8 cellular contexts compared by ENCODE assay signal in the genomic region with DNA sequence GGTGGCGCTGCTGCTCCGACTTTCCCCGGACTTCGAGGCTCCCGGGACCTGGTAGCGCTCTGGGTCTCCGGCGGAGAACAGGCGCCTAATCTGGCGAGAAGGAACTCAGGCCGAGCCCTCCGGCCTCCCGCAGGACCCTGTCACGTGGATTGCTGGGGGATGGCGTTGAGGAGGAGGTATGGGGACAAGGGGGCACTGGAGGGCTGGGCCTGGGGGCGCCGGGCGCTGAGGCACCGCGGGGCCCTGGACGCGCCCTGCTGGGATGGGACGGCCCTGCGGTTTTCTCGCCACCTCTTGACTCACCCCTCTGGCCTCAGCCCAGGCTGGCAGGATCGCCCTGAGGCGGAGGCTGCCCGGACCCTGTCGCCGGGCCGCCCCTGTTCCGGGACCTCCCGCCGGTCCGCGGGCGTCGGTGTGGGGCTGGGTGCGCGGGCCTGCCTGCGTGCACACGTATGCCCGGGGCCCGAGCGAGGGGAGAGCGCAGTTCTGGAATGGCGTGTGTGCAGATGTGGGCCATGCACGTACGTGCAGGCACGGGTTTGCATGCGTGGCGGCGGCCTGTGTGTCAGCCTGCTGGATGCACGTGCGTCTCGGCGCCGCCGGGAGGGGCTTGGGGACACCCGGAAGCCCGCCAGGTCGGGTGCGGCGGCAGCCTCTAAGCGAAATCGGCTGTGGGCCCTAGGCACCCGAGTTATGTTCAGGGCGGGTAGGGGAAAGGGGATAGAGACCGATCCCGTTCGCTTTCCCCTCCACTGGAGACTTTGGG. TPM values are rescaled to one million over a fixed set of nuclear protein-coding genes. Genes with fewer than 3 reads are reported as not detected.
DNase-seq lines count a peak whose midpoint lies in the region; ATAC-seq and TF ChIP-seq lines count a peak whose summit lies in the region.

No MANE protein-coding gene starts in this region.

- H3K4ac ChIP-seq in mesendoderm (ENCODE audit: low read depth, low read length) = peak overlapping the region; percentile 25

- peaks cover 46% of the 10 kb centered on the region for H3K4me1 Mint-ChIP-seq in activated CD8-positive, alpha-beta T cell treated with anti-CD3 and anti-CD28 coated beads for 36 hours (ENCODE audit: low read depth)

- H3K36me3 ChIP-seq in mesendoderm (ENCODE audit: control insufficient read depth, insufficient read depth, low read length) = peaks cover 4% of the 10 kb centered on the region

- no peaks in the 10 kb centered on the region for H3K27me3 ChIP-seq in mesendoderm (ENCODE audit: insufficient read depth, low read length, poor library complexity)

- peak overlapping the region; percentile 62 for H3K18ac ChIP-seq in mesendoderm (ENCODE audit: low read length)

- H3K9me3 Mint-ChIP-seq in activated CD8-positive, alpha-beta T cell treated with anti-CD3 and anti-CD28 coated beads for 36 hours = no peaks in the 10 kb centered on the region

- no peak overlapping the region for H2BK5ac ChIP-seq in mesendoderm (ENCODE audit: low read length)

- CTCF ChIA-PET in activated CD8-positive, alpha-beta T cell treated with anti-CD3 and anti-CD28 coated beads for 36 hours (lab: Charles Lee) = interaction anchor here (0.7 to 4.9 kb wide), 14 partner anchors 11 to 414 kb away, joined by 3 to 89 read pairs (median 8); partner anchors contain the start of genes PPCDC and SCAMP5

- H2AK5ac ChIP-seq in mesendoderm (ENCODE audit: low read length) = no peak overlapping the region

- no peak overlapping the region for H4K8ac ChIP-seq in mesendoderm (ENCODE audit: low read depth, low read length)

- H3K79me1 ChIP-seq in mesendoderm (ENCODE audit: low read length) = peaks cover 10% of the 10 kb centered on the region

- POLR2A ChIA-PET in activated CD8-positive, alpha-beta T cell treated with anti-CD3 and anti-CD28 coated beads for 36 hours (lab: Charles Lee) = interaction anchor here (0.6 to 2.9 kb wide), 13 partner anchors 9 to 264 kb away, joined by 3 to 24 read pairs (median 4); partner anchors contain the start of genes COX5A and PPCDC

- peak overlapping the region; percentile 92 for H3K4me3 Mint-ChIP-seq in activated CD8-positive, alpha-beta T cell treated with anti-CD3 and anti-CD28 coated beads for 36 hours

- peak overlapping the region; percentile 84 for H3K9ac ChIP-seq in mesendoderm (ENCODE audit: low read length)

- no peak overlapping the region for H2BK120ac ChIP-seq in mesendoderm (ENCODE audit: low read depth, low read length)

- peak overlapping the region; percentile 92 for H3K27ac Mint-ChIP-seq in activated CD8-positive, alpha-beta T cell treated with anti-CD3 and anti-CD28 coated beads for 36 hours

- H3K4me3 ChIP-seq in mesendoderm (ENCODE audit: low read length) = peak overlapping the region; percentile 74

- peaks cover 9% of the 10 kb centered on the region for H3K4me1 ChIP-seq in mesendoderm (ENCODE audit: control insufficient read depth, low read depth, low read length)

- no peak overlapping the region for H3K27ac ChIP-seq in mesendoderm (ENCODE audit: low read depth, low read length)

- peaks cover 22% of the 10 kb centered on the region for H3K36me3 Mint-ChIP-seq in activated CD8-positive, alpha-beta T cell treated with anti-CD3 and anti-CD28 coated beads for 36 hours (ENCODE audit: low read depth)

- H3K4me2 ChIP-seq in mesendoderm (ENCODE audit: low read length) = peak overlapping the region; percentile 88

- no CpG with 5 or more reads among the region's 71 CpGs for WGBS in mesendoderm (ENCODE audit: extremely low coverage, insufficient coverage, low lambda C conversion rate)

- no peak overlapping the region for H2BK15ac ChIP-seq in mesendoderm (replicated peaks; ENCODE audit: low read depth)

- peak; percentile 37 for ATAC-seq in HG02588 (IDR thresholded peaks at IDR 0.05; ENCODE audit: unreplicated experiment)
- peak; percentile 48 for ATAC-seq in activated CD8-positive, alpha-beta T cell treated with anti-CD3 and anti-CD28 coated beads for 36 hours

- DNase-seq in DMS153 treated with DMSO at 0.1 percent for 48 hours (lab: John Stamatoyannopoulos, UW; ENCODE audit: unreplicated experiment) = peak; percentile 7
- DNase-seq in DMS153 (lab: John Stamatoyannopoulos, UW) = no peak
- DNase-seq in NCI-H226 = peak; percentile 60
- DNase-seq in activated CD8-positive, alpha-beta T cell treated with anti-CD3 and anti-CD28 coated beads for 36 hours = peak; percentile 92
- DNase-seq in effector CD4-positive, alpha-beta T cell = peak; percentile 84
- DNase-seq in mesendoderm = peak; percentile 57
- peak; percentile 78 to 80 for DNase-seq in stimulated activated CD8-positive, alpha-beta memory T cell treated with anti-CD3 and anti-CD28 coated beads, Interleukin-15, amount 100 ng/mL, for 48 hours (ENCODE audit: low read depth in 2 of 2)

- H4K5ac ChIP-seq in mesendoderm (ENCODE audit: low read length) = no peak overlapping the region

- H3K56ac ChIP-seq in mesendoderm (ENCODE audit: low read length) = peak overlapping the region; percentile 96

- H3K79me2 ChIP-seq in mesendoderm (ENCODE audit: control insufficient read depth, insufficient read depth, low read length) = peaks cover 23% of the 10 kb centered on the region

- H3K27me3 Mint-ChIP-seq in activated CD8-positive, alpha-beta T cell treated with anti-CD3 and anti-CD28 coated beads for 36 hours = no peaks in the 10 kb centered on the region

- intact Hi-C loops in activated CD8-positive, alpha-beta T cell treated with anti-CD3 and anti-CD28 coated beads for 36 hours (cut with micrococcal nuclease) = no loop called here

- peak; percentile 56 for TF ChIP-seq CTCF in activated CD8-positive, alpha-beta T cell treated with anti-CD3 and anti-CD28 coated beads for 36 hours (IDR thresholded peaks at IDR 0.05)

- peak overlapping the region; percentile 92 for H3K23ac ChIP-seq in mesendoderm (ENCODE audit: low read length)

RNA-seq across cellular contexts. Expression of gene C15orf39, which starts 0.8 kb away (rescaled TPM):
- 10 to 100 TPM; 22.1 to 24.1 TPM for total RNA-seq in activated CD8-positive, alpha-beta T cell treated with anti-CD3 and anti-CD28 coated beads for 36 hours
- 8.7 TPM for polyA plus RNA-seq in mesendoderm (2013, experiment 1 of 2)
- 9.6 TPM for polyA plus RNA-seq in mesendoderm (2013, experiment 2 of 2)

RNA-seq across cellular contexts. Expression of gene GOLGA6C, which starts 55.7 kb away (rescaled TPM):
- not detected for total RNA-seq in activated CD8-positive, alpha-beta T cell treated with anti-CD3 and anti-CD28 coated beads for 36 hours
- 0.04 TPM for polyA plus RNA-seq in mesendoderm (2013, experiment 1 of 2)
- 0.06 TPM for polyA plus RNA-seq in mesendoderm (2013, experiment 2 of 2)
